ENCODE assay signal across 18 cellular contexts in genomic region chr3:20075197-20075596, GRCh38.
"Had no signal": no experiment of that assay in that cellular context is flagged by ENCODE, and none has a peak within 500 bp of the region (broad histone marks: within the 10 kb centered on the region; RNA-seq: fewer than 3 reads in every experiment).

No MANE protein-coding gene starts in this region.

- H3K27ac ChIP-seq: spleen, stomach, upper lobe of left lung, uterus had no signal

- H3K4me3 Mint-ChIP-seq: naive thymus-derived CD4-positive, alpha-beta T cell; nephron progenitor cell had no signal

- H3K9me3 ChIP-seq: spleen, stomach, upper lobe of left lung, uterus had no signal

- H3K4me1 ChIP-seq: uterus had no signal

- DNase-seq: cortex of kidney; erythroblast; kidney; left cardiac atrium; left ventricle myocardium superior; mesendoderm; naive thymus-derived CD4-positive, alpha-beta T cell; nephron progenitor cell; posterior cingulate gyrus; spleen; stimulated activated CD4-positive, alpha-beta T cell treated with anti-CD3 and anti-CD28 coated beads, Interleukin-2, amount 100 ng/mL, for 24 hours; stimulated activated CD4-positive, alpha-beta T cell treated with anti-CD3 and anti-CD28 coated beads, Interleukin-4, amount 100 ng/mL, for 4 hours; stomach; upper lobe of left lung; uterus had no signal

- H3K27ac Mint-ChIP-seq: nephron progenitor cell had no signal

- H3K36me3 ChIP-seq: uterus had no signal

- FAIRE-seq: kidney had no signal

- H3K27me3 Mint-ChIP-seq: naive thymus-derived CD4-positive, alpha-beta T cell had no signal

- H3K9me3 Mint-ChIP-seq: naive thymus-derived CD4-positive, alpha-beta T cell; nephron progenitor cell had no signal

- ATAC-seq: left cardiac atrium; left ventricle myocardium superior; naive thymus-derived CD4-positive, alpha-beta T cell; sciatic nerve had no signal

- H3K27me3 ChIP-seq: foreskin keratinocyte, spleen, stomach, upper lobe of left lung, uterus had no signal

- H3K4me3 ChIP-seq: lung, spleen, stomach, upper lobe of left lung, uterus had no signal
